Comparison of ENCODE assay signal across 23 cellular contexts in the genomic region with DNA sequence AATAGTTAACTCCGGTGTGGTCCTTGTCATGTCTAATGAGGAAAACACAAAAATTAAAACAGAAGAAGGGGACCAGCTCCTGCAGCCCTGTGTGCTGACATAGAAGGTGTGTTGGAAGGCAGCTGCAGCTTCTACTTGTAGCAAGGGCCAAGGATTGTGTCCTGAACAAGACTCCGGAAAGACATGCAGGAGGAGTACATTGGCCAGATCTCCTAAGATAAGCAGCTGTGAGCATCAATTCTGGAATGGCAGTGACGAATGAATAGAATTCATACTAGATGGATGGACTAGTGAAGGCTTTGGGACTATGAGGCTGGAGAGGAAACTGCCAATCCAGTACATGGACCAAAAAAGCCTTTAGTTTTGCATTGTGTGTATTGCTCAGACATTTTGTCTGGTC. TPM values are rescaled to one million over a fixed set of nuclear protein-coding genes. Genes with fewer than 3 reads are reported as not detected.
A peak's percentile ranks its signal among the peaks of the same experiment; 100 is the strongest.
DNase-seq lines count a peak whose midpoint lies in the region; ATAC-seq, FAIRE-seq and TF ChIP-seq lines count a peak whose summit lies in the region.
"Had no signal": no experiment of that assay in that cellular context is flagged by ENCODE, and none has a peak within 500 bp of the region (broad histone marks: within the 10 kb centered on the region; RNA-seq: fewer than 3 reads in every experiment).

No MANE protein-coding gene starts in this region.

- peaks cover 42% of the 10 kb centered on the region for H3K36me3 Mint-ChIP-seq in T-cell
- H3K36me3 Mint-ChIP-seq in immature natural killer cell: peaks cover 9 to 30% (median 12%) of the 10 kb centered on the region in 3 donors

- TF ChIP-seq CTCF in HepG2 (CRISPR knock-in tag; IDR thresholded peaks at IDR 0.05) (no peak), right lobe of liver (IDR thresholded peaks at IDR 0.05) (no peak)

- H3K27me3 ChIP-seq in HepG2 (ENCODE audit: control insufficient read depth in 1 of 2, insufficient read depth in 2 of 2, low read length in 2 of 2) (no peaks in the 10 kb centered on the region), right lobe of liver (no peaks in the 10 kb centered on the region)
- H3K27me3 ChIP-seq: breast epithelium had no signal

- in situ Hi-C loops in HepG2 (cut with HindIII; ENCODE audit: extremely low pct_ligation_motif_present, low pct_unique_long_range_greater_than_20kb): no loop called here

- no peaks in the 10 kb centered on the region for H3K27me3 Mint-ChIP-seq in T-cell
- peaks cover 4 to 17% (median 7%) of the 10 kb centered on the region in 3 donors for H3K27me3 Mint-ChIP-seq in immature natural killer cell (ENCODE audit: low read depth in 3 of 3)
- H3K27me3 Mint-ChIP-seq: naive B cell, type B pancreatic cell had no signal

- H3K4me2 ChIP-seq in HepG2 (ENCODE audit: low read depth, low read length): no peak overlapping the region

- no peaks in the 10 kb centered on the region for H3K9me3 Mint-ChIP-seq in T-cell
- no peaks in the 10 kb centered on the region for H3K9me3 Mint-ChIP-seq in immature natural killer cell
- H3K9me3 Mint-ChIP-seq: naive B cell, type B pancreatic cell had no signal

- no peaks in the 10 kb centered on the region for H3K79me2 ChIP-seq in HepG2 (ENCODE audit: insufficient read depth, low read length)

- ATAC-seq in HepG2 (no peak), right lobe of liver (no peak), T-cell (replicated peaks in 1 of 4) (no peak), GM21360 (IDR thresholded peaks at IDR 0.05; ENCODE audit: unreplicated experiment) (no peak), left lobe of liver (no peak)
- ATAC-seq: left ventricle myocardium superior had no signal

- H3K9me3 ChIP-seq in HepG2 (ENCODE audit: low read length): no peaks in the 10 kb centered on the region
- no peaks in the 10 kb centered on the region for H3K9me3 ChIP-seq in right lobe of liver
- H3K9me3 ChIP-seq: breast epithelium had no signal

- TF ChIP-seq EP300 in HepG2 (IDR thresholded peaks at IDR 0.05; ENCODE audit: low read depth in 2 of 2, low read length in 2 of 2) (no peak), HepG2 (CRISPR knock-in tag; IDR thresholded peaks at IDR 0.05; ENCODE audit: borderline replicate concordance) (no peak)

- H3K27ac ChIP-seq in HepG2 (ENCODE audit: extremely low read length, insufficient read depth, low read length): no peak overlapping the region
- no peak overlapping the region for H3K27ac ChIP-seq in right lobe of liver
- H3K27ac ChIP-seq: breast epithelium, C4-2B, HL-60, SK-N-MC had no signal

- no peak for FAIRE-seq in HepG2 (lab: Jason Lieb, UNC)
- FAIRE-seq: GM12891, islet of Langerhans had no signal

- no peaks in the 10 kb centered on the region for H4K20me1 ChIP-seq in HepG2 (ENCODE audit: insufficient read depth, low read length)

- H3K27ac Mint-ChIP-seq in T-cell (peak overlapping the region; percentile 50 to 72), immature natural killer cell (peak overlapping the region in 5 of 6 donors; percentile 51 to 99 (median 82))
- H3K27ac Mint-ChIP-seq: type B pancreatic cell had no signal

- WGBS in HepG2 (ENCODE audit: low lambda C conversion rate): 95% methylated on average over 3 of the region's 3 CpGs
- WGBS in right lobe of liver (ENCODE audit: insufficient coverage, low coverage, low lambda C conversion rate, missing lambda C conversion rate): 88% methylated on average over 3 of the region's 3 CpGs

- TSS peak; percentile 50 for BruUV-seq in HepG2 (replicated peaks; lab: Mats Ljungman, UMichigan)

- TF ChIP-seq RAD21 in HepG2 (CRISPR knock-in tag; IDR thresholded peaks at IDR 0.05): no peak

- POLR2A ChIA-PET in HepG2 (lab: Yijun Ruan, JAX): no interaction called here
- POLR2A ChIA-PET in T-cell (lab: Charles Lee): interaction anchor here in 1 of 2 donors (0.6 kb wide), 1 partner anchor 172 kb away, joined by 3 read pairs; no protein-coding TSS in a partner anchor

- H3K36me3 ChIP-seq in HepG2 (replicated peaks in 1 of 2; ENCODE audit: control insufficient read depth in 1 of 2, insufficient read depth in 2 of 2, low read length in 2 of 2): peaks cover 22 to 39% of the 10 kb centered on the region in 2 experiments; a peak in 4 of 5 replicates
- peaks cover 0 to 10% (median 2%) of the 10 kb centered on the region in 4 donors for H3K36me3 ChIP-seq in right lobe of liver
- H3K36me3 ChIP-seq: breast epithelium had no signal

- H3K4me1 Mint-ChIP-seq in T-cell (peaks cover 43 to 54% (median 50%) of the 10 kb centered on the region in 3 donors), immature natural killer cell (peaks cover 61 to 66% of the 10 kb centered on the region in 2 donors)

- H3K4me3 ChIP-seq in HepG2 (replicated peaks in 1 of 3; ENCODE audit: insufficient read depth in 1 of 3, low read depth in 2 of 3, low read length in 3 of 3): no peak overlapping the region
- no peak overlapping the region for H3K4me3 ChIP-seq in right lobe of liver
- H3K4me3 ChIP-seq: breast epithelium, SK-N-MC had no signal

- DNase-seq in HepG2 (ENCODE audit: low spot score): no peak
- DNase-seq in right lobe of liver: no peak
- DNase-seq in T-cell: no peak
- no peak for DNase-seq in immature natural killer cell
- DNase-seq in left lobe of liver (ENCODE audit: low spot score): no peak
- no peak for DNase-seq in kidney tubule cell (ENCODE audit: low spot score)
- DNase-seq: activated CD8-positive, alpha-beta memory T cell treated with anti-CD3 and anti-CD28 coated beads, Interleukin-2, amount 50 U/mL, for 4 hours; amygdala; Kasumi-1; left ventricle myocardium superior; MV-4-11; naive B cell; NCI-H1436 treated with DMSO at 0.1 percent for 48 hours; NCI-H2107; NCI-H82 had no signal

- H3K4me1 ChIP-seq in HepG2 (ENCODE audit: insufficient read depth, low read length) (no peaks in the 10 kb centered on the region), right lobe of liver (no peaks in the 10 kb centered on the region)
- H3K4me1 ChIP-seq: breast epithelium had no signal

- H3K9ac ChIP-seq in HepG2 (ENCODE audit: insufficient read depth, low read depth, low read length): no peak overlapping the region

- intact Hi-C loops in HepG2 (cut with micrococcal nuclease; ENCODE audit: unreplicated experiment) (no loop called here), right lobe of liver (cut with DNase I) (no loop called here)

- H3K4me3 Mint-ChIP-seq in T-cell (no peak overlapping the region), immature natural killer cell (peak overlapping the region in 4 of 5 donors; percentile 5 to 30 (median 20))
- H3K4me3 Mint-ChIP-seq: type B pancreatic cell had no signal

- CTCF ChIA-PET in HepG2 (lab: Yijun Ruan, JAX; ENCODE audit: low intra/inter-chr PET ratio, low total read pairs) (no interaction called here), T-cell (lab: Charles Lee) (no interaction called here)

- TF ChIP-seq POLR2A in HepG2 (IDR thresholded peaks at IDR 0.05; ENCODE audit: insufficient read depth in 1 of 2, low read depth in 2 of 2, low read length in 2 of 2) (no peak), right lobe of liver (IDR thresholded peaks at IDR 0.05) (no peak)

- H2AFZ ChIP-seq in HepG2 (ENCODE audit: low read length): no peak overlapping the region

TF ChIP-seq in HepG2, 621 proteins besides CTCF, POLR2A, EP300 and RAD21 (continues in another document):
- TF ChIP-seq TCF12 (IDR thresholded peaks at IDR 0.05): no peak
- no peak for TF ChIP-seq TCF12 (CRISPR knock-in tag; IDR thresholded peaks at IDR 0.05)
- TF ChIP-seq, protein P1, sequence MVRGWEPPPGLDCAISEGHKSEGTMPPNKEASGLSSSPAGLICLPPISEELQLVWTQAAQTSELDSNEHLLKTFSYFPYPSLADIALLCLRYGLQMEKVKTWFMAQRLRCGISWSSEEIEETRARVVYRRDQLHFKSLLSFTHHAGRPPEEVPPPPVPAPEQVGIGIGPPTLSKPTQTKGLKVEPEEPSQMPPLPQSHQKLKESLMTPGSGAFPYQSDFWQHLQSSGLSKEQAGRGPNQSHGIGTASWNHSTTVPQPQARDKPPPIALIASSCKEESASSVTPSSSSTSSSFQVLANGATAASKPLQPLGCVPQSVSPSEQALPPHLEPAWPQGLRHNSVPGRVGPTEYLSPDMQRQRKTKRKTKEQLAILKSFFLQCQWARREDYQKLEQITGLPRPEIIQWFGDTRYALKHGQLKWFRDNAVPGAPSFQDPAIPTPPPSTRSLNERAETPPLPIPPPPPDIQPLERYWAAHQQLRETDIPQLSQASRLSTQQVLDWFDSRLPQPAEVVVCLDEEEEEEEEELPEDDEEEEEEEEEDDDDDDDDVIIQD (CRISPR knock-in tag; IDR thresholded peaks at IDR 0.05; ENCODE audit: low read depth): no peak
- TF ChIP-seq MIER2 (CRISPR knock-in tag; IDR thresholded peaks at IDR 0.05): no peak

RNA-seq across cellular contexts. Expression of gene RPS6KA1, which starts 19.3 kb away (rescaled TPM):
- total RNA-seq in HepG2 (2016; rRNA removed; fragmentation: Illumina TruSeq; extraction: Trizol): 24.0 and 24.2 TPM in 2 replicates
- total RNA-seq in HepG2 (2016; cell fraction: cytosol; rRNA removed; fragmentation: Illumina TruSeq; extraction: Trizol; ENCODE audit: low read depth): 6.4 and 8.1 TPM in 2 replicates
- 23.3 and 24.8 TPM in 2 replicates for total RNA-seq in HepG2 (2016; cell fraction: insoluble cytoplasmic fraction; rRNA removed; fragmentation: Illumina TruSeq; extraction: Trizol)
- total RNA-seq in HepG2 (2016; cell fraction: membrane; rRNA removed; fragmentation: Illumina TruSeq; extraction: Trizol): 14.4 and 16.8 TPM in 2 replicates
- total RNA-seq in HepG2 (2016; cell fraction: nucleus; rRNA removed; fragmentation: Illumina TruSeq; extraction: Trizol): 17.9 and 19.0 TPM in 2 replicates
- polyA plus RNA-seq in HepG2 (2011; rRNA removed): 19.6 and 22.1 TPM in 2 replicates
- polyA plus RNA-seq in HepG2 (2011; cell fraction: cytosol; rRNA removed): 15.0 and 20.1 TPM in 2 replicates
- polyA plus RNA-seq in HepG2 (2011; cell fraction: nucleus; rRNA removed): 28.9 and 37.3 TPM in 2 replicates
- 14.7 and 15.4 TPM in 2 replicates for polyA plus RNA-seq in HepG2 (2012)
- polyA plus RNA-seq in HepG2 (2016; cell fraction: cytosol; fragmentation: Illumina TruSeq; extraction: Trizol; ENCODE audit: low read depth): 4.1 and 4.3 TPM in 2 replicates
- polyA plus RNA-seq in HepG2 (2016; cell fraction: insoluble cytoplasmic fraction; fragmentation: Illumina TruSeq; extraction: Trizol; ENCODE audit: low read depth): 20.9 and 24.6 TPM in 2 replicates
- polyA plus RNA-seq in HepG2 (2016; cell fraction: membrane; fragmentation: Illumina TruSeq; extraction: Trizol; ENCODE audit: low read depth): 10.2 and 12.6 TPM in 2 replicates
- 28.1 and 28.2 TPM in 2 replicates for polyA plus RNA-seq in HepG2 (2016; cell fraction: nucleus; fragmentation: Illumina TruSeq; extraction: Trizol; ENCODE audit: insufficient read depth, low read depth)
- 43.2 and 122 TPM in 2 replicates for polyA minus RNA-seq in HepG2 (2011; rRNA and poly(A)+ RNA removed; ENCODE audit: low replicate concordance)
- 22.6 TPM in 2 replicates for polyA minus RNA-seq in HepG2 (2011; cell fraction: cytosol; rRNA and poly(A)+ RNA removed)
- 18.8 and 26.6 TPM in 2 replicates for polyA minus RNA-seq in HepG2 (2011; cell fraction: nucleus; rRNA and poly(A)+ RNA removed)
- 10 to 100 TPM in 4 of 6 experiments, 1 to 10 TPM in 2; 6.2 to 42.6 (median 20.9) TPM for total RNA-seq in right lobe of liver
- total RNA-seq in T-cell: 100 to 1,000 TPM in 3 of 5 donors, 10 to 100 TPM in 2; 85.8 to 123 (median 101) TPM
- polyA plus RNA-seq in immature natural killer cell: 100 to 1,000 TPM; 292 to 371 (median 349) TPM
- 12.9 TPM for total RNA-seq in left lobe of liver

Comparison
In these comparisons a context has a peak if more than half of its experiments do, and no peak if none do; other contexts are left out.
1. H3K4me3 Mint-ChIP-seq: peak in immature natural killer cell (4 of 5); none in T-cell (0 of 3).